Comparison of ENCODE assay signal across 1 cellular context in the genomic region with DNA sequence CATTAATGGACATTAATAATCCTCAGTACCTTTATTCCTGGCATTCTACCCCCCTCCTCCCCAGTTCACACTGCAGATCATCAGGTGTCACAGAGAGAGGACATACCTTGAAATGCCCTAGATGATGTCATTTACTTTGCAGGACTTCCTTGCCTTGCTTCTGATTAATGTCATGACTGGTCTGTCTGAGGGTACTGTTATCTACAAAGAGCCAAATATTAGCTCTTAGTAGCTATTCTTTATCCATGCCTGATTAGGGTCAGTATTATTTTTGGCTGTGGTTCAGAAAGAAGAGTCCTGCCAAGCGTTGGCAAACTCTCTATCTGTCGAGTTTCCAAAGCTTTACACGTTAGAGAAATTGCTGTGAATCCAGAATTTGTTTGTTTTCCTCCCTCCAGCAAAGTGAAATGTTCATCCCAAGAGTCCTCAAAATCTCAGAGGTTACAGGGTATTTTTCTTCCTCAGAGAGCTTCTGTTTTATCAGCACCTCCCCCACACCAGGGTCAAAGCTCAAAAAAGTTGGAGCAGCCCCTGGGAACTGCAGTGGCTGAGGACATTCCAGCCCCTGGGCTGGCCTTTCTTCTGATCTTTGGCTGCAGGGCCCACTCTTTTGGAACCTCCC.
TF ChIP-seq lines count a peak whose summit lies in the region.

No MANE protein-coding gene starts in this region.

TF ChIP-seq in HCT116, 20 proteins besides CTCF, POLR2A, EP300 and RAD21 (continued from another document):
- TF ChIP-seq, protein P1, sequence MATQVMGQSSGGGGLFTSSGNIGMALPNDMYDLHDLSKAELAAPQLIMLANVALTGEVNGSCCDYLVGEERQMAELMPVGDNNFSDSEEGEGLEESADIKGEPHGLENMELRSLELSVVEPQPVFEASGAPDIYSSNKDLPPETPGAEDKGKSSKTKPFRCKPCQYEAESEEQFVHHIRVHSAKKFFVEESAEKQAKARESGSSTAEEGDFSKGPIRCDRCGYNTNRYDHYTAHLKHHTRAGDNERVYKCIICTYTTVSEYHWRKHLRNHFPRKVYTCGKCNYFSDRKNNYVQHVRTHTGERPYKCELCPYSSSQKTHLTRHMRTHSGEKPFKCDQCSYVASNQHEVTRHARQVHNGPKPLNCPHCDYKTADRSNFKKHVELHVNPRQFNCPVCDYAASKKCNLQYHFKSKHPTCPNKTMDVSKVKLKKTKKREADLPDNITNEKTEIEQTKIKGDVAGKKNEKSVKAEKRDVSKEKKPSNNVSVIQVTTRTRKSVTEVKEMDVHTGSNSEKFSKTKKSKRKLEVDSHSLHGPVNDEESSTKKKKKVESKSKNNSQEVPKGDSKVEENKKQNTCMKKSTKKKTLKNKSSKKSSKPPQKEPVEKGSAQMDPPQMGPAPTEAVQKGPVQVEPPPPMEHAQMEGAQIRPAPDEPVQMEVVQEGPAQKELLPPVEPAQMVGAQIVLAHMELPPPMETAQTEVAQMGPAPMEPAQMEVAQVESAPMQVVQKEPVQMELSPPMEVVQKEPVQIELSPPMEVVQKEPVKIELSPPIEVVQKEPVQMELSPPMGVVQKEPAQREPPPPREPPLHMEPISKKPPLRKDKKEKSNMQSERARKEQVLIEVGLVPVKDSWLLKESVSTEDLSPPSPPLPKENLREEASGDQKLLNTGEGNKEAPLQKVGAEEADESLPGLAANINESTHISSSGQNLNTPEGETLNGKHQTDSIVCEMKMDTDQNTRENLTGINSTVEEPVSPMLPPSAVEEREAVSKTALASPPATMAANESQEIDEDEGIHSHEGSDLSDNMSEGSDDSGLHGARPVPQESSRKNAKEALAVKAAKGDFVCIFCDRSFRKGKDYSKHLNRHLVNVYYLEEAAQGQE (IDR thresholded peaks at IDR 0.05; ENCODE audit: low read depth): no peak
- TF ChIP-seq POLR2AphosphoS5 (IDR thresholded peaks at IDR 0.05; ENCODE audit: low read depth, low read length): no peak
- TF ChIP-seq, protein P2, sequence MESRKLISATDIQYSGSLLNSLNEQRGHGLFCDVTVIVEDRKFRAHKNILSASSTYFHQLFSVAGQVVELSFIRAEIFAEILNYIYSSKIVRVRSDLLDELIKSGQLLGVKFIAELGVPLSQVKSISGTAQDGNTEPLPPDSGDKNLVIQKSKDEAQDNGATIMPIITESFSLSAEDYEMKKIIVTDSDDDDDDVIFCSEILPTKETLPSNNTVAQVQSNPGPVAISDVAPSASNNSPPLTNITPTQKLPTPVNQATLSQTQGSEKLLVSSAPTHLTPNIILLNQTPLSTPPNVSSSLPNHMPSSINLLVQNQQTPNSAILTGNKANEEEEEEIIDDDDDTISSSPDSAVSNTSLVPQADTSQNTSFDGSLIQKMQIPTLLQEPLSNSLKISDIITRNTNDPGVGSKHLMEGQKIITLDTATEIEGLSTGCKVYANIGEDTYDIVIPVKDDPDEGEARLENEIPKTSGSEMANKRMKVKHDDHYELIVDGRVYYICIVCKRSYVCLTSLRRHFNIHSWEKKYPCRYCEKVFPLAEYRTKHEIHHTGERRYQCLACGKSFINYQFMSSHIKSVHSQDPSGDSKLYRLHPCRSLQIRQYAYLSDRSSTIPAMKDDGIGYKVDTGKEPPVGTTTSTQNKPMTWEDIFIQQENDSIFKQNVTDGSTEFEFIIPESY (IDR thresholded peaks at IDR 0.05; ENCODE audit: extremely low read depth, insufficient replicate concordance, low read length): no peak
